9 cellular contexts compared by ENCODE assay signal in the genomic region with DNA sequence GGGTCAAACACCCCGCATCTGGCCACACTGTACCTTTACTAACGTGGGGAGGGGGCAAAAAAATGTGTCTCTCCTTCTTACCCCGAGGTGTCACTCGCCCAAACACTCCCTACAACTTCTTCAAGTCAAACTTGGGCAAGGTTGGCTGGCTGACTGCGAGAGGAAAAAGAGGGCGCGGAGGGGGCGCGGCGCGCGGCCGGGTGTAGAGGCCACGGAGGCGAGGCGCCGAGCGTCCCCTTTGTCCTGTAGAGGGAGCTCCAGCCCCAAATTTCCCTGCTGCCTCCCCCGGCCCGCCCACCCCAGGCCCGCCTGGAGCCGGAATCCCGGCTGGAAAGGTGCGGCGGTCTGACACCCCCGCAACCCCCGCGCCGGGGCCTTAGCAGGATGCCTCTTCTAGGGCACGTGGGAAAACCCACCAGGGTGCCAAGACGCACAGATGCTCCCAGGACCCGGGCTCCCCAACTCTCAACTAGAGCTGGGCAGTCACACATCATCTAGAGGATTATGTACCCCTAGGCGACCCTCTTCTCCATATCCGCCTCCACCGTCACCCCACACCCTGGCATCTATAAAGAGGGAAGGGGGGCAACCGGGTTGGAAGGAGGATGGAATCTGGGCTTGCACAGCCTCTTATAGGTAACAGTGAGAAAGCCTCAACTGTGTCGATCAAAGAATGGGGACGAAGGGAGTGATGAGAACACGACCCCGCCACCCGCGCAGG. TPM values are rescaled to one million over a fixed set of nuclear protein-coding genes. Genes with fewer than 3 reads are reported as not detected.
A peak's percentile ranks its signal among the peaks of the same experiment; 100 is the strongest.
DNase-seq lines count a peak whose midpoint lies in the region; ATAC-seq and TF ChIP-seq lines count a peak whose summit lies in the region.
"Had no signal": no experiment of that assay in that cellular context is flagged by ENCODE, and none has a peak within 500 bp of the region (broad histone marks: within the 10 kb centered on the region; RNA-seq: fewer than 3 reads in every experiment).

No MANE protein-coding gene starts in this region.

- H3K36me3 Mint-ChIP-seq in activated naive CD4-positive, alpha-beta T cell treated with anti-CD3 and anti-CD28 coated beads for 36 hours (ENCODE audit: low read depth) = no peaks in the 10 kb centered on the region
- H3K36me3 Mint-ChIP-seq in naive thymus-derived CD8-positive, alpha-beta T cell = peaks cover 0 to 3% (median 0%) of the 10 kb centered on the region in 3 donors

- POLR2A ChIA-PET in naive thymus-derived CD8-positive, alpha-beta T cell (lab: Charles Lee) = no interaction called here

- no peak for ATAC-seq in naive thymus-derived CD8-positive, alpha-beta T cell

- H3K27ac Mint-ChIP-seq in activated naive CD4-positive, alpha-beta T cell treated with anti-CD3 and anti-CD28 coated beads for 36 hours = no peak overlapping the region
- no peak overlapping the region for H3K27ac Mint-ChIP-seq in naive thymus-derived CD8-positive, alpha-beta T cell

- H3K27me3 ChIP-seq in adrenal gland (peaks cover 54% of the 10 kb centered on the region), iPS-20b (ENCODE audit: insufficient read depth, low read length) (peaks cover 86% of the 10 kb centered on the region), thyroid gland (peaks cover 31% of the 10 kb centered on the region)

- TF ChIP-seq POLR2A in adrenal gland (IDR thresholded peaks at IDR 0.05) = no peak
- TF ChIP-seq POLR2A in thyroid gland (IDR thresholded peaks at IDR 0.05) = no peak

- H3K9me3 Mint-ChIP-seq in activated naive CD4-positive, alpha-beta T cell treated with anti-CD3 and anti-CD28 coated beads for 36 hours = no peaks in the 10 kb centered on the region
- no peaks in the 10 kb centered on the region for H3K9me3 Mint-ChIP-seq in naive thymus-derived CD8-positive, alpha-beta T cell
- H3K9me3 Mint-ChIP-seq: activated T-cell treated with anti-CD3 and anti-CD28 coated beads, Interleukin-2, amount 50 U/mL, for 4 hours had no signal

- intact Hi-C loops in activated naive CD4-positive, alpha-beta T cell treated with anti-CD3 and anti-CD28 coated beads for 36 hours (cut with micrococcal nuclease) = loop anchor here (2.0 to 5.0 kb wide), 4 partner anchors 390 to 730 kb away; partner anchors contain the start of gene IRX5
- intact Hi-C loops in adrenal gland (cut with DNase I) = loop anchor here in 1 of 2 donors (10.0 kb wide), 1 partner anchor 652 kb away; the partner anchor contains the start of gene IRX5
- intact Hi-C loops in thyroid gland (cut with DNase I) = loop anchor here (5.0 kb wide), 1 partner anchor 650 kb away; the partner anchor contains the start of gene IRX5

- peaks cover 61% of the 10 kb centered on the region for H3K27me3 Mint-ChIP-seq in activated naive CD4-positive, alpha-beta T cell treated with anti-CD3 and anti-CD28 coated beads for 36 hours (ENCODE audit: low read depth)
- H3K27me3 Mint-ChIP-seq in naive thymus-derived CD8-positive, alpha-beta T cell = peaks cover 40 to 71% (median 60%) of the 10 kb centered on the region in 5 donors

- H3K4me3 ChIP-seq in adrenal gland = peak overlapping the region in 1 of 4 donors; percentile 61
- peak overlapping the region; percentile 69 for H3K4me3 ChIP-seq in iPS-20b (ENCODE audit: low read length)
- H3K4me3 ChIP-seq in thyroid gland (replicated peaks in 1 of 3) = no peak overlapping the region

- CTCF ChIA-PET in activated naive CD4-positive, alpha-beta T cell treated with anti-CD3 and anti-CD28 coated beads for 36 hours (lab: Charles Lee) = interaction anchor here (0.7 to 1.3 kb wide), 3 partner anchors 10 to 460 kb away, joined by 3 to 8 read pairs (median 3); no protein-coding TSS in a partner anchor

- WGBS in adrenal gland, 4 donors = 2 to 12% (median 3%) methylated on average over 26 to 42 of the region's 42 CpGs
- WGBS in thyroid gland, 2 donors = 6 to 8% methylated on average over 16 to 36 of the region's 42 CpGs

- peak; percentile 59 for DNase-seq in activated naive CD4-positive, alpha-beta T cell treated with anti-CD3 and anti-CD28 coated beads for 36 hours
- DNase-seq in activated naive CD4-positive, alpha-beta T cell treated with anti-CD3 and anti-CD28 coated beads, Interleukin-2, amount 50 U/mL, for 16 hours = no peak
- DNase-seq in adrenal gland (peak; percentile 27 to 66 (median 58)), thyroid gland (peak; percentile 74 to 77), NCI-H2196 (lab: John Stamatoyannopoulos, UW; ENCODE audit: unreplicated experiment) (no peak)
- DNase-seq in NK-92 treated with Interleukin-12 subunit alpha and Interleukin-12 subunit beta, amount 100 ng/mL, for 24 hours (lab: John Stamatoyannopoulos, UW) = no peak
- DNase-seq in naive thymus-derived CD8-positive, alpha-beta T cell = no peak
- DNase-seq: activated T-cell treated with anti-CD3 and anti-CD28 coated beads, Interleukin-2, amount 50 U/mL, for 4 hours had no signal

- TF ChIP-seq CTCF in adrenal gland (IDR thresholded peaks at IDR 0.05) (peak; percentile 15 to 70 (median 41)), thyroid gland (IDR thresholded peaks at IDR 0.05) (peak; percentile 28 to 82 (median 55))

- H3K4me1 ChIP-seq in adrenal gland (replicated peaks in 1 of 2) (peaks cover 10 to 25% of the 10 kb centered on the region in 2 donors), iPS-20b (ENCODE audit: insufficient read depth, low read length) (no peaks in the 10 kb centered on the region; the same call in 1 of the 2 replicates), thyroid gland (peaks cover 34 to 44% of the 10 kb centered on the region in 2 donors)

- H3K9ac ChIP-seq in iPS-20b (ENCODE audit: low read depth, low read length) = peak overlapping the region; percentile 39; the same call in 1 of the 2 replicates

- H3K27ac ChIP-seq in adrenal gland (no peak overlapping the region), iPS-20b (ENCODE audit: low read length) (no peak overlapping the region), thyroid gland (no peak overlapping the region)

- peaks cover 28% of the 10 kb centered on the region for H3K4me1 Mint-ChIP-seq in activated naive CD4-positive, alpha-beta T cell treated with anti-CD3 and anti-CD28 coated beads for 36 hours (ENCODE audit: low read depth)
- peaks cover 15 to 34% (median 21%) of the 10 kb centered on the region in 4 donors for H3K4me1 Mint-ChIP-seq in naive thymus-derived CD8-positive, alpha-beta T cell

- H3K9me3 ChIP-seq in adrenal gland (replicated peaks in 1 of 3) = no peaks in the 10 kb centered on the region
- H3K9me3 ChIP-seq in iPS-20b (ENCODE audit: insufficient read depth, low read depth, low read length) = no peaks in the 10 kb centered on the region
- H3K9me3 ChIP-seq in thyroid gland = no peaks in the 10 kb centered on the region

- H3K36me3 ChIP-seq in adrenal gland (replicated peaks in 1 of 2) (no peaks in the 10 kb centered on the region), iPS-20b (ENCODE audit: insufficient read depth, low read depth, low read length) (no peaks in the 10 kb centered on the region), thyroid gland (no peaks in the 10 kb centered on the region)

- H3K4me3 Mint-ChIP-seq in activated naive CD4-positive, alpha-beta T cell treated with anti-CD3 and anti-CD28 coated beads for 36 hours = peak overlapping the region; percentile 15
- H3K4me3 Mint-ChIP-seq in naive thymus-derived CD8-positive, alpha-beta T cell = peak overlapping the region in 4 of 10 donors; percentile 14 to 45 (median 30)
- H3K4me3 Mint-ChIP-seq: activated T-cell treated with anti-CD3 and anti-CD28 coated beads, Interleukin-2, amount 50 U/mL, for 4 hours had no signal

RNA-seq across cellular contexts. Expression of gene IRX3, which starts 4.2 kb away (rescaled TPM):
- total RNA-seq in activated naive CD4-positive, alpha-beta T cell treated with anti-CD3 and anti-CD28 coated beads for 36 hours = not detected
- 10 to 100 TPM in 6 of 8 donors, 1 to 10 TPM in 2; 7.3 to 18.6 (median 12.0) TPM for total RNA-seq in adrenal gland
- polyA plus RNA-seq in adrenal gland = 1 to 10 TPM; 1.4 to 7.0 (median 2.8) TPM
- total RNA-seq in thyroid gland = 10 to 100 TPM in 1 of 4 donors, 1 to 10 TPM in 3; 4.0 to 22.6 (median 8.9) TPM
- not detected for total RNA-seq in naive thymus-derived CD8-positive, alpha-beta T cell
- not detected for polyA plus RNA-seq in naive thymus-derived CD8-positive, alpha-beta T cell

Comparison
In these comparisons a context has a peak if more than half of its experiments do, and no peak if none do; other contexts are left out.
1. DNase-seq: peak in activated naive CD4-positive, alpha-beta T cell treated with anti-CD3 and anti-CD28 coated beads for 36 hours (single experiment), adrenal gland (7 of 7) and thyroid gland (2 of 2); none in activated naive CD4-positive, alpha-beta T cell treated with anti-CD3 and anti-CD28 coated beads, Interleukin-2, amount 50 U/mL, for 16 hours (single experiment), NCI-H2196 (single experiment), NK-92 treated with Interleukin-12 subunit alpha and Interleukin-12 subunit beta, amount 100 ng/mL, for 24 hours (single experiment) and naive thymus-derived CD8-positive, alpha-beta T cell (0 of 10).
2. RNA of gene IRX3, which starts 4.2 kb away (total RNA-seq): 7.3 to 18.6 TPM in adrenal gland and 4.0 to 22.6 TPM in thyroid gland; not detected in activated naive CD4-positive, alpha-beta T cell treated with anti-CD3 and anti-CD28 coated beads for 36 hours and not detected in naive thymus-derived CD8-positive, alpha-beta T cell; every median in the first group is over 4 times any median in the second.